16 cellular contexts compared by ENCODE assay signal in genomic region chr7:31129067-31129466, GRCh38.
DNase-seq lines count a peak whose midpoint lies in the region; ATAC-seq and TF ChIP-seq lines count a peak whose summit lies in the region.
"Had no signal": no experiment of that assay in that cellular context is flagged by ENCODE, and none has a peak within 500 bp of the region (broad histone marks: within the 10 kb centered on the region; RNA-seq: fewer than 3 reads in every experiment).

No MANE protein-coding gene starts in this region.

- H3K4me1 Mint-ChIP-seq in activated CD4-positive, alpha-beta T cell treated with anti-CD3 and anti-CD28 coated beads, Interleukin-2, amount 10 ng/mL, durations not matched to agents 24 days and 14 days, result no peaks in the 10 kb centered on the region
- H3K4me1 Mint-ChIP-seq in WTC11 (no peaks in the 10 kb centered on the region), osteocyte (ENCODE audit: unreplicated experiment) (no peaks in the 10 kb centered on the region)
- H3K4me1 Mint-ChIP-seq: activated B cell treated with CpG ODN at 0.5 μM for 24 hours; activated naive CD8-positive, alpha-beta T cell treated with anti-CD3 and anti-CD28 coated beads, Interleukin-2, amount 50 U/mL, for 24 hours had no signal

- POLR2A ChIA-PET in WTC11 (lab: Charles Lee), result no interaction called here

- no peaks in the 10 kb centered on the region for H3K36me3 Mint-ChIP-seq in activated CD4-positive, alpha-beta T cell treated with anti-CD3 and anti-CD28 coated beads, Interleukin-2, amount 10 ng/mL, durations not matched to agents 24 days and 14 days (ENCODE audit: low read depth)
- no peaks in the 10 kb centered on the region for H3K36me3 Mint-ChIP-seq in WTC11
- H3K36me3 Mint-ChIP-seq in osteocyte (ENCODE audit: unreplicated experiment), result no peaks in the 10 kb centered on the region

- no peaks in the 10 kb centered on the region for H3K9me3 Mint-ChIP-seq in activated CD4-positive, alpha-beta T cell treated with anti-CD3 and anti-CD28 coated beads, Interleukin-2, amount 10 ng/mL, durations not matched to agents 24 days and 14 days
- H3K9me3 Mint-ChIP-seq in WTC11 (peaks cover 5% of the 10 kb centered on the region), osteocyte (ENCODE audit: unreplicated experiment) (no peaks in the 10 kb centered on the region)
- H3K9me3 Mint-ChIP-seq: activated naive CD8-positive, alpha-beta T cell treated with anti-CD3 and anti-CD28 coated beads, Interleukin-2, amount 50 U/mL, for 24 hours; stimulated activated naive CD8-positive, alpha-beta T cell treated with anti-CD3 and anti-CD28 coated beads, Interleukin-15, Interleukin-2, amounts not matched to agents 100 ng/mL and 50 ng/mL, for 24 hours had no signal

- no peak for TF ChIP-seq POLR2A in NB4 (IDR thresholded peaks at IDR 0.05; ENCODE audit: extremely low read depth, insufficient read length)

- TF ChIP-seq CTCF in NB4 (IDR thresholded peaks at IDR 0.05; ENCODE audit: low read depth, low read length) (peak; percentile 14), WTC11 (IDR thresholded peaks at IDR 0.05) (no peak), osteocyte (IDR thresholded peaks at IDR 0.05) (peak; percentile 12)

- H3K27ac Mint-ChIP-seq in activated CD4-positive, alpha-beta T cell treated with anti-CD3 and anti-CD28 coated beads, Interleukin-2, amount 10 ng/mL, durations not matched to agents 24 days and 14 days, result no peak overlapping the region
- H3K27ac Mint-ChIP-seq in WTC11, result no peak overlapping the region
- H3K27ac Mint-ChIP-seq in osteocyte (ENCODE audit: unreplicated experiment), result no peak overlapping the region
- H3K27ac Mint-ChIP-seq: activated B cell treated with CpG ODN at 0.5 μM for 24 hours; activated naive CD8-positive, alpha-beta T cell treated with anti-CD3 and anti-CD28 coated beads, Interleukin-2, amount 50 U/mL, for 24 hours; stimulated activated naive CD8-positive, alpha-beta T cell treated with anti-CD3 and anti-CD28 coated beads, Interleukin-15, Interleukin-2, amounts not matched to agents 100 ng/mL and 50 ng/mL, for 24 hours had no signal

- no peaks in the 10 kb centered on the region for H3K27me3 Mint-ChIP-seq in activated CD4-positive, alpha-beta T cell treated with anti-CD3 and anti-CD28 coated beads, Interleukin-2, amount 10 ng/mL, durations not matched to agents 24 days and 14 days
- peaks cover 7% of the 10 kb centered on the region; the same call in 1 of the 2 replicates for H3K27me3 Mint-ChIP-seq in WTC11 (ENCODE audit: low read depth)
- H3K27me3 Mint-ChIP-seq in osteocyte (ENCODE audit: unreplicated experiment), result peaks cover 51% of the 10 kb centered on the region

- intact Hi-C loops in activated CD4-positive, alpha-beta T cell treated with anti-CD3 and anti-CD28 coated beads, Interleukin-2, amount 10 ng/mL, durations not matched to agents 24 days and 14 days (cut with micrococcal nuclease), result no loop called here

- DNase-seq in activated CD4-positive, alpha-beta T cell treated with anti-CD3 and anti-CD28 coated beads, Interleukin-2, amount 10 ng/mL, durations not matched to agents 24 days and 14 days, result peak; percentile 28
- no peak for DNase-seq in activated CD4-positive, alpha-beta T cell treated with anti-CD3 and anti-CD28 coated beads, Interleukin-2, amount 50 U/mL, for 4 hours
- DNase-seq in NB4 (ENCODE audit: low read depth) (no peak), WTC11 (ENCODE audit: low spot score) (no peak), osteocyte (ENCODE audit: extremely low spot score, unreplicated experiment) (peak; percentile 65), anterior cingulate cortex (lab: John Stamatoyannopoulos, UW) (no peak), DMS153 treated with DMSO at 0.1 percent for 48 hours (lab: John Stamatoyannopoulos, UW; ENCODE audit: unreplicated experiment) (no peak)
- DNase-seq: activated B cell treated with CpG ODN at 0.5 μM for 24 hours; activated naive CD8-positive, alpha-beta T cell treated with anti-CD3 and anti-CD28 coated beads, Interleukin-2, amount 50 U/mL, for 24 hours; activated T-cell treated with anti-CD3 and anti-CD28 coated beads for 4 hours; hippocampal formation had no signal

- H3K4me3 Mint-ChIP-seq in activated CD4-positive, alpha-beta T cell treated with anti-CD3 and anti-CD28 coated beads, Interleukin-2, amount 10 ng/mL, durations not matched to agents 24 days and 14 days, result no peak overlapping the region
- H3K4me3 Mint-ChIP-seq in WTC11, result no peak overlapping the region
- H3K4me3 Mint-ChIP-seq in osteocyte (ENCODE audit: unreplicated experiment), result no peak overlapping the region
- H3K4me3 Mint-ChIP-seq: activated B cell treated with CpG ODN at 0.5 μM for 24 hours; activated naive CD8-positive, alpha-beta T cell treated with anti-CD3 and anti-CD28 coated beads, Interleukin-2, amount 50 U/mL, for 24 hours; stimulated activated naive CD8-positive, alpha-beta T cell treated with anti-CD3 and anti-CD28 coated beads, Interleukin-15, Interleukin-2, amounts not matched to agents 100 ng/mL and 50 ng/mL, for 24 hours had no signal

- CTCF ChIA-PET in WTC11 (lab: Charles Lee), result interaction anchor here (0.5 to 12.9 kb wide), 20 partner anchors 8 to 504 kb away, joined by 3 to 882 read pairs (median 4); partner anchors contain the start of gene GHRHR

- peak; percentile 78 for ATAC-seq in WTC11
- ATAC-seq in HG02970 (IDR thresholded peaks at IDR 0.05; ENCODE audit: low FRiP score, unreplicated experiment), result no peak
- ATAC-seq: activated naive CD8-positive, alpha-beta T cell treated with anti-CD3 and anti-CD28 coated beads, Interleukin-2, amount 50 U/mL, for 24 hours; esophagus mucosa had no signal

- H3K4me3 ChIP-seq in NB4 (ENCODE audit: low read depth, low read length), result no peak overlapping the region
- H3K4me3 ChIP-seq: BLaER1 treated with 17β-estradiol and CSF1 and Interleukin-3, amounts not matched to agents 10 nM and 100 nM; SJCRH30 had no signal

TF ChIP-seq in WTC11, 78 proteins besides CTCF, POLR2A, EP300 and RAD21 (continues in another document):
- TF ChIP-seq, protein P1, sequence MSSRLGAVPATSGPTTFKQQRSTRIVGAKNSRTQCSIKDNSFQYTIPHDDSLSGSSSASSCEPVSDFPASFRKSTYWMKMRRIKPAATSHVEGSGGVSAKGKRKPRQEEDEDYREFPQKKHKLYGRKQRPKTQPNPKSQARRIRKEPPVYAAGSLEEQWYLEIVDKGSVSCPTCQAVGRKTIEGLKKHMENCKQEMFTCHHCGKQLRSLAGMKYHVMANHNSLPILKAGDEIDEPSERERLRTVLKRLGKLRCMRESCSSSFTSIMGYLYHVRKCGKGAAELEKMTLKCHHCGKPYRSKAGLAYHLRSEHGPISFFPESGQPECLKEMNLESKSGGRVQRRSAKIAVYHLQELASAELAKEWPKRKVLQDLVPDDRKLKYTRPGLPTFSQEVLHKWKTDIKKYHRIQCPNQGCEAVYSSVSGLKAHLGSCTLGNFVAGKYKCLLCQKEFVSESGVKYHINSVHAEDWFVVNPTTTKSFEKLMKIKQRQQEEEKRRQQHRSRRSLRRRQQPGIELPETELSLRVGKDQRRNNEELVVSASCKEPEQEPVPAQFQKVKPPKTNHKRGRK (CRISPR knock-in tag; IDR thresholded peaks at IDR 0.05; ENCODE audit: borderline replicate concordance), result no peak
- TF ChIP-seq ZNF138 (CRISPR knock-in tag; conservative IDR thresholded peaks at IDR 0.05), result no peak
- TF ChIP-seq, protein P2, sequence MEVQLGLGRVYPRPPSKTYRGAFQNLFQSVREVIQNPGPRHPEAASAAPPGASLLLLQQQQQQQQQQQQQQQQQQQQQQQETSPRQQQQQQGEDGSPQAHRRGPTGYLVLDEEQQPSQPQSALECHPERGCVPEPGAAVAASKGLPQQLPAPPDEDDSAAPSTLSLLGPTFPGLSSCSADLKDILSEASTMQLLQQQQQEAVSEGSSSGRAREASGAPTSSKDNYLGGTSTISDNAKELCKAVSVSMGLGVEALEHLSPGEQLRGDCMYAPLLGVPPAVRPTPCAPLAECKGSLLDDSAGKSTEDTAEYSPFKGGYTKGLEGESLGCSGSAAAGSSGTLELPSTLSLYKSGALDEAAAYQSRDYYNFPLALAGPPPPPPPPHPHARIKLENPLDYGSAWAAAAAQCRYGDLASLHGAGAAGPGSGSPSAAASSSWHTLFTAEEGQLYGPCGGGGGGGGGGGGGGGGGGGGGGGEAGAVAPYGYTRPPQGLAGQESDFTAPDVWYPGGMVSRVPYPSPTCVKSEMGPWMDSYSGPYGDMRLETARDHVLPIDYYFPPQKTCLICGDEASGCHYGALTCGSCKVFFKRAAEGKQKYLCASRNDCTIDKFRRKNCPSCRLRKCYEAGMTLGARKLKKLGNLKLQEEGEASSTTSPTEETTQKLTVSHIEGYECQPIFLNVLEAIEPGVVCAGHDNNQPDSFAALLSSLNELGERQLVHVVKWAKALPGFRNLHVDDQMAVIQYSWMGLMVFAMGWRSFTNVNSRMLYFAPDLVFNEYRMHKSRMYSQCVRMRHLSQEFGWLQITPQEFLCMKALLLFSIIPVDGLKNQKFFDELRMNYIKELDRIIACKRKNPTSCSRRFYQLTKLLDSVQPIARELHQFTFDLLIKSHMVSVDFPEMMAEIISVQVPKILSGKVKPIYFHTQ (CRISPR knock-in tag; IDR thresholded peaks at IDR 0.05), result no peak

Comparison
In these comparisons a context has a peak if more than half of its experiments do, and no peak if none do; other contexts are left out.
1. DNase-seq: peak in activated CD4-positive, alpha-beta T cell treated with anti-CD3 and anti-CD28 coated beads, Interleukin-2, amount 10 ng/mL, durations not matched to agents 24 days and 14 days (single experiment) and osteocyte (single experiment); none in activated CD4-positive, alpha-beta T cell treated with anti-CD3 and anti-CD28 coated beads, Interleukin-2, amount 50 U/mL, for 4 hours (0 of 2), NB4 (single experiment), WTC11 (single experiment), anterior cingulate cortex (0 of 58) and DMS153 treated with DMSO at 0.1 percent for 48 hours (single experiment).